1 cellular context compared by ENCODE assay signal in genomic region chr19:37963190-37963947, GRCh38.
TF ChIP-seq lines count a peak whose summit lies in the region.

No MANE protein-coding gene starts in this region.

TF ChIP-seq in WTC11, 78 proteins besides CTCF, POLR2A, EP300 and RAD21 (continued from another document):
- no peak for TF ChIP-seq NFYB (CRISPR knock-in tag; conservative IDR thresholded peaks at IDR 0.05; ENCODE audit: low read depth)
- no peak for TF ChIP-seq ERG (CRISPR knock-in tag; IDR thresholded peaks at IDR 0.05)
- no peak for TF ChIP-seq NR1H2 (CRISPR knock-in tag; IDR thresholded peaks at IDR 0.05)
